21 cellular contexts compared by ENCODE assay signal in the genomic region with DNA sequence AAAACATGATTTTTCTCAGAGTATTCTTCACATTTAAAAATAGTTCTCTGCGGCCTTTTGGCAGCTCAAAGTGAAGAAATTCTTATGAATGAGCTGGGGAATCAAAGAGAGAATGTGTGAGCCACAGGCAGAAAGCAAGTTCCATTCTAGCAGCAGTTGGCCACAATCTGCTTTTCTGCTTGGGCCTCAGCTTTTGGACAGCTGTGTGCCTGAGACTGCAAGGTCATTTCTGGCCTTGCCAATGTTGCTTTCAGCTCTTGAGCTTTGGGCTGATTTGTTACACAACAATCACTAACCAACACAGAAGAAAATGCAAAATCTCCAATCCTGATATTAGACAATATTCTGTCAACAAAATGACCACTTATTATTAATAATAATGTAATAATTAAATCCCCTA. TPM values are rescaled to one million over a fixed set of nuclear protein-coding genes. Genes with fewer than 3 reads are reported as not detected.
DNase-seq lines count a peak whose midpoint lies in the region; ATAC-seq, FAIRE-seq and TF ChIP-seq lines count a peak whose summit lies in the region.
"Had no signal": no experiment of that assay in that cellular context is flagged by ENCODE, and none has a peak within 500 bp of the region (broad histone marks: within the 10 kb centered on the region; RNA-seq: fewer than 3 reads in every experiment).

No MANE protein-coding gene starts in this region.

- DNase-seq in astrocyte (ENCODE audit: low read depth): peak; percentile 42
- peak in 4 of 5 donors; percentile 30 to 64 (median 36) for DNase-seq in heart left ventricle
- peak; percentile 42 for DNase-seq in middle frontal gyrus (ENCODE audit: extremely low spot score, low spot score)
- DNase-seq in tibial artery: peak; percentile 67 to 87
- no peak for DNase-seq in activated gamma-delta T cell (lab: John Stamatoyannopoulos, UW)
- DNase-seq in transverse colon: no peak
- no peak for DNase-seq in NCI-H2171 treated with DMSO at 0.1 percent for 48 hours (lab: John Stamatoyannopoulos, UW)
- DNase-seq in NCI-H1694 treated with DMSO at 0.1 percent for 48 hours (lab: John Stamatoyannopoulos, UW): no peak
- DNase-seq: activated naive CD4-positive, alpha-beta T cell treated with anti-CD3 and anti-CD28 coated beads, Interleukin-2, amount 50 U/mL, for 16 hours; activated T-cell treated with anti-CD3 and anti-CD28 coated beads, Interleukin-2, amount 50 U/mL, for 1 hour; esophagus squamous epithelium; NCI-H2081; NCI-H510A treated with DMSO at 0.1 percent for 48 hours; stimulated activated CD4-positive, alpha-beta T cell treated with anti-CD3 and anti-CD28 coated beads, Interleukin-4, amount 100 ng/mL, for 4 hours had no signal

- no peaks in the 10 kb centered on the region for H4K20me1 ChIP-seq in astrocyte (ENCODE audit: insufficient read depth, low read length)
- H4K20me1 ChIP-seq: BLaER1 treated with 17β-estradiol and CSF1 and Interleukin-3, amounts not matched to agents 10 nM and 100 nM had no signal

- H3K9me3 ChIP-seq in astrocyte (ENCODE audit: insufficient read depth, low read depth, low read length) (no peaks in the 10 kb centered on the region), heart left ventricle (no peaks in the 10 kb centered on the region), tibial artery (no peaks in the 10 kb centered on the region), transverse colon (no peaks in the 10 kb centered on the region)
- H3K9me3 ChIP-seq: BLaER1 treated with 17β-estradiol and CSF1 and Interleukin-3, amounts not matched to agents 10 nM and 100 nM; esophagus squamous epithelium; suprapubic skin had no signal

- H3K9ac ChIP-seq in astrocyte (ENCODE audit: low read length): no peak overlapping the region
- H3K9ac ChIP-seq: BLaER1 treated with 17β-estradiol and CSF1 and Interleukin-3, amounts not matched to agents 10 nM and 100 nM had no signal

- no peaks in the 10 kb centered on the region for H3K36me3 ChIP-seq in astrocyte (ENCODE audit: insufficient read depth, low read length)
- H3K36me3 ChIP-seq in heart left ventricle: no peaks in the 10 kb centered on the region
- no peaks in the 10 kb centered on the region for H3K36me3 ChIP-seq in tibial artery
- no peaks in the 10 kb centered on the region for H3K36me3 ChIP-seq in transverse colon
- H3K36me3 ChIP-seq: BLaER1 treated with 17β-estradiol and CSF1 and Interleukin-3, amounts not matched to agents 10 nM and 100 nM; esophagus squamous epithelium; suprapubic skin had no signal

- peak in 3 of 4 donors; percentile 61 to 80 (median 69) for ATAC-seq in heart left ventricle
- ATAC-seq: K562 had no signal

- H3K4me1 Mint-ChIP-seq in astrocyte (ENCODE audit: low read depth, unreplicated experiment): peaks cover 32% of the 10 kb centered on the region

- 62 to 79% (median 71%) methylated on average over 1 of the region's 1 CpG for WGBS in heart left ventricle, 4 donors
- WGBS in transverse colon (ENCODE audit: low coverage in 1 of 2), 2 donors: 73 to 80% methylated on average over 1 of the region's 1 CpG

- no peaks in the 10 kb centered on the region for H3K27me3 Mint-ChIP-seq in astrocyte (ENCODE audit: low read depth, unreplicated experiment)

- intact Hi-C loops in heart left ventricle (cut with DNase I): no loop called here
- intact Hi-C loops in tibial artery (cut with DNase I; ENCODE audit: low total_unique reads): no loop called here
- intact Hi-C loops in transverse colon (cut with DNase I; ENCODE audit: low total_unique reads): no loop called here

- TF ChIP-seq POLR2A in heart left ventricle (IDR thresholded peaks at IDR 0.05) (no peak), transverse colon (IDR thresholded peaks at IDR 0.05) (no peak)

- H3K9me3 Mint-ChIP-seq in astrocyte (ENCODE audit: unreplicated experiment): peaks cover 9% of the 10 kb centered on the region

- in situ Hi-C loops in transverse colon (cut with MboI; ENCODE audit: low pct_ligation_motif_present in 1 of 4, low pct_unique_long_range_greater_than_20kb in 1 of 4, low sequenced_read_pairs in 3 of 4): no loop called here

- H2AFZ ChIP-seq in astrocyte (ENCODE audit: low read depth, low read length): no peak overlapping the region

- H3K4me3 Mint-ChIP-seq in astrocyte (ENCODE audit: unreplicated experiment): no peak overlapping the region

- no peaks in the 10 kb centered on the region for H3K79me2 ChIP-seq in astrocyte (ENCODE audit: insufficient read depth, low read length)

- peak; percentile 41 for FAIRE-seq in astrocyte (lab: Jason Lieb, UNC)
- FAIRE-seq: D721Med, G401.6, K562, small intestine had no signal

- H3K4me3 ChIP-seq in astrocyte (ENCODE audit: insufficient read depth, low read depth, low read length): no peak overlapping the region
- no peak overlapping the region for H3K4me3 ChIP-seq in heart left ventricle
- no peak overlapping the region for H3K4me3 ChIP-seq in tibial artery
- no peak overlapping the region for H3K4me3 ChIP-seq in transverse colon
- H3K4me3 ChIP-seq: BLaER1 treated with 17β-estradiol and CSF1 and Interleukin-3, amounts not matched to agents 10 nM and 100 nM; esophagus squamous epithelium; K562; suprapubic skin had no signal

- no peaks in the 10 kb centered on the region for H3K27me3 ChIP-seq in astrocyte (ENCODE audit: insufficient read depth, low read length)
- H3K27me3 ChIP-seq in heart left ventricle: no peaks in the 10 kb centered on the region
- H3K27me3 ChIP-seq in tibial artery: no peaks in the 10 kb centered on the region
- H3K27me3 ChIP-seq in transverse colon: no peaks in the 10 kb centered on the region
- H3K27me3 ChIP-seq: BLaER1 treated with 17β-estradiol and CSF1 and Interleukin-3, amounts not matched to agents 10 nM and 100 nM; esophagus squamous epithelium; suprapubic skin had no signal

- no peak for TF ChIP-seq EP300 in transverse colon (IDR thresholded peaks at IDR 0.05; ENCODE audit: low read depth)

- no peak overlapping the region for H3K4me2 ChIP-seq in astrocyte (ENCODE audit: low read length)
- H3K4me2 ChIP-seq: BLaER1 treated with 17β-estradiol and CSF1 and Interleukin-3, amounts not matched to agents 10 nM and 100 nM had no signal

- TF ChIP-seq CTCF in astrocyte (IDR thresholded peaks at IDR 0.05; ENCODE audit: insufficient read depth, low read depth, low read length) (no peak), heart left ventricle (IDR thresholded peaks at IDR 0.05) (no peak), tibial artery (IDR thresholded peaks at IDR 0.05) (no peak), transverse colon (IDR thresholded peaks at IDR 0.05) (no peak)

- no peak overlapping the region for H3K27ac Mint-ChIP-seq in astrocyte (ENCODE audit: unreplicated experiment)

- peaks cover 7% of the 10 kb centered on the region for H3K4me1 ChIP-seq in astrocyte (ENCODE audit: insufficient read depth, low read length)
- H3K4me1 ChIP-seq in heart left ventricle: peaks cover 0 to 14% (median 0%) of the 10 kb centered on the region in 12 donors
- H3K4me1 ChIP-seq in tibial artery: peaks cover 0 to 51% (median 25%) of the 10 kb centered on the region in 4 donors
- H3K4me1 ChIP-seq in transverse colon: no peaks in the 10 kb centered on the region
- H3K4me1 ChIP-seq: BLaER1 treated with 17β-estradiol and CSF1 and Interleukin-3, amounts not matched to agents 10 nM and 100 nM; esophagus squamous epithelium; suprapubic skin had no signal

- H3K36me3 Mint-ChIP-seq in astrocyte (ENCODE audit: low read depth, unreplicated experiment): peaks cover 8% of the 10 kb centered on the region

- H3K27ac ChIP-seq in astrocyte (ENCODE audit: low read depth, low read length) (no peak overlapping the region), heart left ventricle (peak overlapping the region in 6 of 12 donors; percentile 3 to 52 (median 48)), tibial artery (peak overlapping the region; percentile 71 to 75), transverse colon (no peak overlapping the region)
- H3K27ac ChIP-seq: BLaER1 treated with 17β-estradiol and CSF1 and Interleukin-3, amounts not matched to agents 10 nM and 100 nM; suprapubic skin; VCaP had no signal

RNA-seq across cellular contexts. Expression of gene TM4SF4, which starts 14.4 kb away (rescaled TPM):
- total RNA-seq in astrocyte (not detected in 2 replicates), heart left ventricle (not detected), transverse colon (1 to 10 TPM in 1 of 4 donors, under 1 TPM in 1, not detected in 2; 0.95 to 3.1 TPM)
- polyA plus RNA-seq in heart left ventricle: not detected
- total RNA-seq: esophagus squamous epithelium had no signal
- polyA plus RNA-seq: K562 had no signal

Comparison
In these comparisons a context has a peak if more than half of its experiments do, and no peak if none do; other contexts are left out.
1. DNase-seq: peak in astrocyte (single experiment), heart left ventricle (4 of 5), middle frontal gyrus (single experiment) and tibial artery (2 of 2); none in activated gamma-delta T cell (single experiment), transverse colon (single experiment), NCI-H2171 treated with DMSO at 0.1 percent for 48 hours (single experiment) and NCI-H1694 treated with DMSO at 0.1 percent for 48 hours (single experiment).
2. H3K27ac ChIP-seq: peak in tibial artery (2 of 2); none in astrocyte (single experiment) and transverse colon (0 of 4).